9 cellular contexts compared by ENCODE assay signal in genomic region chr16:71537643-71538042, GRCh38. TPM values are rescaled to one million over a fixed set of nuclear protein-coding genes. Genes with fewer than 3 reads are reported as not detected.
DNase-seq lines count a peak whose midpoint lies in the region; TF ChIP-seq lines count a peak whose summit lies in the region.
"Had no signal": no experiment of that assay in that cellular context is flagged by ENCODE, and none has a peak within 500 bp of the region (broad histone marks: within the 10 kb centered on the region; RNA-seq: fewer than 3 reads in every experiment).

No MANE protein-coding gene starts in this region.

- peaks cover 2% of the 10 kb centered on the region for H3K9me3 Mint-ChIP-seq in glutamatergic neuron (ENCODE audit: unreplicated experiment)

- H3K4me1 ChIP-seq in HAP-1 = no peaks in the 10 kb centered on the region
- H3K4me1 ChIP-seq: BLaER1 had no signal

- peaks cover 3% of the 10 kb centered on the region for H3K4me1 Mint-ChIP-seq in glutamatergic neuron (ENCODE audit: low read depth, unreplicated experiment)

- H3K4me3 Mint-ChIP-seq in glutamatergic neuron (ENCODE audit: unreplicated experiment) = no peak overlapping the region

- DNase-seq in NCI-H1417 (lab: John Stamatoyannopoulos, UW) (peak; percentile 9 to 72 (median 48)), NCI-H1417 treated with DMSO at 0.1 percent for 48 hours (lab: John Stamatoyannopoulos, UW) (no peak), HAP-1 (ENCODE audit: low spot score in 2 of 2) (peak; percentile 21 to 48), NCI-H2196 (lab: John Stamatoyannopoulos, UW; ENCODE audit: unreplicated experiment) (peak; percentile 7), glutamatergic neuron (peak; percentile 54), NCI-H2029 treated with DMSO at 0.1 percent for 48 hours (lab: John Stamatoyannopoulos, UW) (no peak)
- peak; percentile 28 for DNase-seq in activated T-cell treated with anti-CD3 and anti-CD28 coated beads, Interleukin-2, amount 50 U/mL, for 1 hour
- peak; percentile 54 for DNase-seq in stimulated activated CD4-positive, alpha-beta T cell treated with anti-CD3 and anti-CD28 coated beads, Interleukin-15, amount 100 ng/mL, for 24 hours

- H3K27me3 ChIP-seq in HAP-1 (ENCODE audit: low read depth) = peaks cover 6% of the 10 kb centered on the region; the same call in 1 of the 2 replicates
- H3K27me3 ChIP-seq: BLaER1 had no signal

- no peaks in the 10 kb centered on the region for H3K36me3 Mint-ChIP-seq in glutamatergic neuron (ENCODE audit: unreplicated experiment)

- in situ Hi-C loops in HAP-1 (cut with MboI; ENCODE audit: low sequenced_read_pairs) = no loop called here

- H3K9me3 ChIP-seq in HAP-1 = no peaks in the 10 kb centered on the region
- H3K9me3 ChIP-seq: BLaER1 had no signal

- H3K4me3 ChIP-seq in HAP-1 = no peak overlapping the region
- H3K4me3 ChIP-seq: BLaER1 had no signal

- H3K27ac Mint-ChIP-seq in glutamatergic neuron (ENCODE audit: unreplicated experiment) = no peak overlapping the region

- H3K27me3 Mint-ChIP-seq in glutamatergic neuron (ENCODE audit: unreplicated experiment) = no peaks in the 10 kb centered on the region

- TF ChIP-seq CTCF in glutamatergic neuron (IDR thresholded peaks at IDR 0.05; ENCODE audit: partially characterized antibody, unreplicated experiment) = peak; percentile 43

- no peaks in the 10 kb centered on the region for H3K36me3 ChIP-seq in HAP-1 (replicated peaks)
- H3K36me3 ChIP-seq: BLaER1 had no signal

RNA-seq across cellular contexts. Expression of gene CHST4, which starts 11.4 kb away (rescaled TPM):
- total RNA-seq in glutamatergic neuron (ENCODE audit: unreplicated experiment) = not detected

RNA-seq across cellular contexts. Expression of gene TAT, which starts 39.2 kb away (rescaled TPM):
- total RNA-seq in glutamatergic neuron (ENCODE audit: unreplicated experiment) = not detected

RNA-seq across cellular contexts. Expression of gene ZNF19, which starts 48.5 kb away (rescaled TPM):
- 9.3 TPM for total RNA-seq in glutamatergic neuron (ENCODE audit: unreplicated experiment)

Comparison
In these comparisons a context has a peak if more than half of its experiments do, and no peak if none do; other contexts are left out.
1. DNase-seq: peak in NCI-H1417 (3 of 3), HAP-1 (2 of 2), NCI-H2196 (single experiment), activated T-cell treated with anti-CD3 and anti-CD28 coated beads, Interleukin-2, amount 50 U/mL, for 1 hour (single experiment), glutamatergic neuron (single experiment) and stimulated activated CD4-positive, alpha-beta T cell treated with anti-CD3 and anti-CD28 coated beads, Interleukin-15, amount 100 ng/mL, for 24 hours (single experiment); none in NCI-H1417 treated with DMSO at 0.1 percent for 48 hours (single experiment) and NCI-H2029 treated with DMSO at 0.1 percent for 48 hours (single experiment).